22 cellular contexts compared by ENCODE assay signal in the genomic region with DNA sequence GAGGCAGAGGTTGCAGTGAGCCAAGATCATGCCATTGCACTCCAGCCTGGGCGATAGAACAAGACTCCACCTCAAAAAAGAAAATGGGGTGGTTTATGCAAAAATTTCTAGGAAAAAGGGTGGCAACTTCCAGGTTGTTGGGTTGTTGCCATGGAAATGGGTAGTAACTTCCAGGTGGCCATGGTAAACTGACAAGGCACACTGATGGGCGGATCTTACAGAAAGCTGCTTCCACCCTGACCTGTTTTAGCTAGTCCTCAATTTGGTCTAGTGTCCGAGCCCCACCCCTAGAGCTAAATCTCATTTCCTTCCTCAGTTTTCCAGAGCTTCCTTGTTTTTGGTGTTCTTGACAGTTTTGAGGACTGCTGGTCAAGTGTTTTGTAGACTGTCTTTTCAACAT. TPM values are rescaled to one million over a fixed set of nuclear protein-coding genes. Genes with fewer than 3 reads are reported as not detected.
"Had no signal": no experiment of that assay in that cellular context is flagged by ENCODE, and none has a peak within 500 bp of the region (broad histone marks: within the 10 kb centered on the region; RNA-seq: fewer than 3 reads in every experiment).

No MANE protein-coding gene starts in this region.

- FAIRE-seq: HepG2, RCC 7860 had no signal

- H3K4me1 ChIP-seq: SJSA1 had no signal

- H3K9ac ChIP-seq: KMS-11 had no signal

- H3K4me2 ChIP-seq: KMS-11 had no signal

- ATAC-seq: HepG2 had no signal

- DNase-seq: IMR-90, Kasumi-1, MM.1S, NCI-H1092 treated with DMSO at 0.1 percent for 48 hours, NCI-H1436, NCI-H187, NCI-H2029, NCI-H2081 treated with DMSO at 0.1 percent for 48 hours, NCI-H2171 treated with DMSO at 0.1 percent for 48 hours, NCI-H2227 treated with DMSO at 0.1 percent for 48 hours, NCI-H524, NCI-H69, NCI-H774, Right ventricle myocardium superior, RPMI8226, SIG-M5 had no signal

- H3K36me3 ChIP-seq: SJSA1 had no signal

- H3K9me3 ChIP-seq: SJSA1 had no signal

- H3K4me3 ChIP-seq: SJSA1, SK-N-MC had no signal

- H3K27ac ChIP-seq: KMS-11, SJSA1, SK-N-MC had no signal

RNA-seq across cellular contexts. Expression of gene KLHDC7A, which starts 13.6 kb away (rescaled TPM):
- total RNA-seq: IMR-90, NCI-H460, Right ventricle myocardium superior, SJSA1 had no signal
- polyA plus RNA-seq: IMR-90 had no signal
